In the genomic region with DNA sequence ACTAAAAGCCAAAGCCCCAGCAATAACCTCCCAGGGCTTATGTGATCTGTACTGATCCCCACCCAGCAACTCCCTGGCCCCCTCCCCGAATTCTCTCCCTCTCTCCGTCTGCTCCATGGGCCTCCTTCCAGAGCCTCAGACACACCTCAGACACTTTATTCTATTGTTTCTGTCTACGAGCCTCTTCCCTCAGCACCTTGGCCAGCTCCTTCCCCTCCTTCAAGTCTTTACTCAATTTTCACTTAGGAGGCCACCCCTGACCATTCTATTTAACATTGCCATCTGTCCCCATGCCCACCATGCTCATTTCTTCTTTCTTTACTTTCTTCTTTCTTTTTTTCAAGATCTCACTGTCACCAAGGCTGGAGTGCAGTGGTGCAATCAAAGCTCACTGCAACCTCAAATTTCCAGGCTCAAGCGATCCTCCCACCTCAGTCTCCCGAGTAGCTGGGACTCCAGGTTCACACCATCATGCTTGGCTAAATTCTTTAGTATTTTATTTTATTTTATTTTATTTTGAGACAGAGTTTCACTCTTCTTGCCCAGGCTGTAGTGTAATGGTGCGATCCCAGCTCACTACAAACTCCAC, we compare ENCODE assay signal across 1 cellular context.
TF ChIP-seq lines count a peak whose summit lies in the region.

No MANE protein-coding gene starts in this region.

TF ChIP-seq in HCT116, 20 proteins besides CTCF, POLR2A, EP300 and RAD21:
- peak; percentile 46 for TF ChIP-seq REST (IDR thresholded peaks at IDR 0.05; ENCODE audit: low read depth)
